ENCODE assay signal across 13 cellular contexts in the genomic region with DNA sequence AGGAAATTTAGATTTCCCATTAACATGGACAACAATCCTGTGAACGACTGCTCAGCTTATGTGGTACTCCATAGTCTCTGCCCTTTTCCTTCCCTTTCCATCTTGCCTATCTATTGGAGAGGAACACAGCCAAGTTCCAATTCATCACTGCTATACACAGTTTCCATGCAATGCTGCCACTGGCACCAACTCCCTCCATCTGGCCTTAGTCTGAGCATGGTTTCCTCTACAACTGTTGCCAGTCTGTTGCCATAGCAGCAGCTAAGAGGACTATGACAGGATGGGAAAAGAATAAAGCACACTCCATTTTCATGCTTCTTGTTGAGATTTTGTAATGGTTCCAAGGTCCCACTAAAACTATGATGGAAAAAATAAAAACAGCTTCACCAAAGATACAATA.
DNase-seq lines count a peak whose midpoint lies in the region; ATAC-seq lines count a peak whose summit lies in the region.
"Had no signal": no experiment of that assay in that cellular context is flagged by ENCODE, and none has a peak within 500 bp of the region (broad histone marks: within the 10 kb centered on the region; RNA-seq: fewer than 3 reads in every experiment).

No MANE protein-coding gene starts in this region.

- H3K4me1 Mint-ChIP-seq in stimulated activated naive CD8-positive, alpha-beta T cell treated with anti-CD3 and anti-CD28 coated beads, Interleukin-15, amount 100 ng/mL, for 72 hours = no peaks in the 10 kb centered on the region
- H3K4me1 Mint-ChIP-seq: naive thymus-derived CD8-positive, alpha-beta T cell had no signal

- no peak overlapping the region for H3K27ac Mint-ChIP-seq in stimulated activated naive CD8-positive, alpha-beta T cell treated with anti-CD3 and anti-CD28 coated beads, Interleukin-15, amount 100 ng/mL, for 72 hours
- H3K27ac Mint-ChIP-seq: naive thymus-derived CD8-positive, alpha-beta T cell had no signal

- no peaks in the 10 kb centered on the region for H3K27me3 Mint-ChIP-seq in stimulated activated naive CD8-positive, alpha-beta T cell treated with anti-CD3 and anti-CD28 coated beads, Interleukin-15, amount 100 ng/mL, for 72 hours
- H3K27me3 Mint-ChIP-seq: naive thymus-derived CD8-positive, alpha-beta T cell had no signal

- DNase-seq in HT1080 (ENCODE audit: low read depth) = peak; percentile 42
- DNase-seq in NCI-H2107 treated with DMSO at 0.1 percent for 48 hours (lab: John Stamatoyannopoulos, UW; ENCODE audit: unreplicated experiment) = peak; percentile 99
- DNase-seq in cerebellar cortex (ENCODE audit: low spot score) = peak; percentile 98
- peak; percentile 6 for DNase-seq in myocyte (ENCODE audit: low read depth)
- DNase-seq in stimulated activated naive CD8-positive, alpha-beta T cell treated with anti-CD3 and anti-CD28 coated beads, Interleukin-15, amount 100 ng/mL, for 72 hours = no peak
- no peak for DNase-seq in NCI-H345 treated with DMSO at 0.1 percent for 48 hours (lab: John Stamatoyannopoulos, UW; ENCODE audit: unreplicated experiment)
- DNase-seq in GOT3 (lab: John Stamatoyannopoulos, UW) = no peak
- DNase-seq in T-helper 9 cell = no peak
- DNase-seq: activated CD4-positive, alpha-beta T cell treated with anti-CD3 and anti-CD28 coated beads for 4 hours; activated T-cell treated with anti-CD3 and anti-CD28 coated beads, Interleukin-2, amount 50 U/mL, for 4 hours; kidney glomerular epithelial cell; naive thymus-derived CD8-positive, alpha-beta T cell; PC-3 had no signal

- no peak for ATAC-seq in stimulated activated naive CD8-positive, alpha-beta T cell treated with anti-CD3 and anti-CD28 coated beads, Interleukin-15, amount 100 ng/mL, for 72 hours
- ATAC-seq: activated T-cell treated with anti-CD3 and anti-CD28 coated beads, Interleukin-2, amount 50 U/mL, for 4 hours; naive thymus-derived CD8-positive, alpha-beta T cell; PC-3 had no signal

- H3K4me3 Mint-ChIP-seq in stimulated activated naive CD8-positive, alpha-beta T cell treated with anti-CD3 and anti-CD28 coated beads, Interleukin-15, amount 100 ng/mL, for 72 hours = no peak overlapping the region
- H3K4me3 Mint-ChIP-seq: activated T-cell treated with anti-CD3 and anti-CD28 coated beads, Interleukin-2, amount 50 U/mL, for 4 hours; naive thymus-derived CD8-positive, alpha-beta T cell had no signal

- H3K9me3 Mint-ChIP-seq in stimulated activated naive CD8-positive, alpha-beta T cell treated with anti-CD3 and anti-CD28 coated beads, Interleukin-15, amount 100 ng/mL, for 72 hours = peaks cover 0 to 14% of the 10 kb centered on the region in 2 donors

Comparison
In these comparisons a context has a peak if more than half of its experiments do, and no peak if none do; other contexts are left out.
1. DNase-seq: peak in HT1080 (single experiment), NCI-H2107 treated with DMSO at 0.1 percent for 48 hours (single experiment), cerebellar cortex (single experiment) and myocyte (single experiment); none in stimulated activated naive CD8-positive, alpha-beta T cell treated with anti-CD3 and anti-CD28 coated beads, Interleukin-15, amount 100 ng/mL, for 72 hours (0 of 2), NCI-H345 treated with DMSO at 0.1 percent for 48 hours (single experiment), GOT3 (single experiment) and T-helper 9 cell (single experiment).